22 cellular contexts compared by ENCODE assay signal in the genomic region with DNA sequence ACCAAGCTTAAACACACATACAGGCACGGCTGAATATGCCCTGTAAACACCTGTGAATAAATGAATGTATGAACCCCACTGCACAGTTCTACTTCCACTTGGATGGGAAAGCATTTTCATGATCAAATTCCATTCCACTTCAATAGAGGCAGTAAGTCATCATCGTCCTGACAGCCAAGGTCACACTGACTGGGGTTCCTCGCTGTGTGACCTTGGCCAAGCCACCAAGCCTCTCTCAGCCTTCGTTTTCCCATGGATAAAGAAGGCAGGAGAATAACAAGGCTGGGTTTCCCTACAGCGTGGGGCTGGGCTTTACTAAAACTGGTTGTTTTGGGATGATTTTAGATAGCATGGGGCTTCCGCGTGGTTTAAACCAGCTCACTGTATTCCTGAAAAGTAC.
DNase-seq lines count a peak whose midpoint lies in the region; ATAC-seq, FAIRE-seq and TF ChIP-seq lines count a peak whose summit lies in the region.
"Had no signal": no experiment of that assay in that cellular context is flagged by ENCODE, and none has a peak within 500 bp of the region (broad histone marks: within the 10 kb centered on the region; RNA-seq: fewer than 3 reads in every experiment).

No MANE protein-coding gene starts in this region.

- H3K23ac ChIP-seq in mesenchymal stem cell (ENCODE audit: low read length in 2 of 2), result peak overlapping the region in 1 of 2 experiments; percentile 15

- no peak for ATAC-seq in HG02885 (IDR thresholded peaks at IDR 0.05; ENCODE audit: poor library complexity, unreplicated experiment)
- no peak for ATAC-seq in CD4-positive, alpha-beta T cell (ENCODE audit: poor library complexity)
- ATAC-seq: gastroesophageal sphincter had no signal

- H3K36me3 Mint-ChIP-seq in astrocyte (ENCODE audit: low read depth, unreplicated experiment), result peaks cover 17% of the 10 kb centered on the region
- H3K36me3 Mint-ChIP-seq in CD4-positive, alpha-beta T cell (ENCODE audit: low read depth), result no peaks in the 10 kb centered on the region

- no peak overlapping the region for H2BK120ac ChIP-seq in mesenchymal stem cell (ENCODE audit: low read depth, low read length)

- H3K9ac ChIP-seq in astrocyte (ENCODE audit: low read length) (peak overlapping the region; percentile 66), mesenchymal stem cell (ENCODE audit: low read length) (no peak overlapping the region)
- H3K9ac ChIP-seq: GM23248 had no signal

- H2BK15ac ChIP-seq in mesenchymal stem cell (ENCODE audit: low read depth, poor library complexity, severe bottlenecking), result no peak overlapping the region

- WGBS in mesenchymal stem cell, result 78% methylated on average over 5 of the region's 7 CpGs
- WGBS in spleen, 5 donors, result 70 to 80% (median 76%) methylated on average over 7 of the region's 7 CpGs

- peak overlapping the region in 1 of 2 experiments; percentile 51 for H3K4ac ChIP-seq in mesenchymal stem cell (ENCODE audit: low read depth in 1 of 2, low read length in 2 of 2)

- peaks cover 28% of the 10 kb centered on the region for H3K4me1 Mint-ChIP-seq in astrocyte (ENCODE audit: low read depth, unreplicated experiment)
- H3K4me1 Mint-ChIP-seq in CD4-positive, alpha-beta T cell (ENCODE audit: low read depth), result no peaks in the 10 kb centered on the region
- H3K4me1 Mint-ChIP-seq: activated CD4-positive, alpha-beta T cell treated with anti-CD3 and anti-CD28 coated beads, Interleukin-2, amount 10 ng/mL, durations not matched to agents 24 days and 14 days had no signal

- H3K27me3 ChIP-seq in astrocyte (ENCODE audit: insufficient read depth, low read length), result no peaks in the 10 kb centered on the region
- H3K27me3 ChIP-seq in mesenchymal stem cell (ENCODE audit: control insufficient read depth in 1 of 2, insufficient read depth in 1 of 2, low read length in 2 of 2), result no peaks in the 10 kb centered on the region
- no peaks in the 10 kb centered on the region for H3K27me3 ChIP-seq in spleen (replicated peaks in 1 of 7)
- no peaks in the 10 kb centered on the region for H3K27me3 ChIP-seq in CD4-positive, alpha-beta T cell (ENCODE audit: control insufficient read depth, insufficient read depth, low read length)
- no peaks in the 10 kb centered on the region for H3K27me3 ChIP-seq in breast epithelium
- H3K27me3 ChIP-seq: esophagus muscularis mucosa, gastroesophageal sphincter had no signal

- H3K4me2 ChIP-seq in astrocyte (ENCODE audit: low read length) (peak overlapping the region; percentile 77), mesenchymal stem cell (ENCODE audit: low read length, poor library complexity, severe bottlenecking) (no peak overlapping the region)

- DNase-seq in activated effector memory CD4-positive, alpha-beta T cell treated with anti-CD3 and anti-CD28 coated beads, Interleukin-2, amount 50 U/mL, for 16 hours, result peak; percentile 19
- DNase-seq in activated effector memory CD4-positive, alpha-beta T cell treated with Interleukin-2 at 50 U/mL for 16 hours, result no peak
- DNase-seq in astrocyte (ENCODE audit: low read depth), result no peak
- DNase-seq in mesenchymal stem cell, result no peak
- DNase-seq in spleen, result no peak
- no peak for DNase-seq in CD4-positive, alpha-beta T cell
- no peak for DNase-seq in breast epithelium (ENCODE audit: low spot score in 2 of 2)
- DNase-seq: activated CD4-positive, alpha-beta T cell treated with anti-CD3 and anti-CD28 coated beads, Interleukin-2, amount 10 ng/mL, durations not matched to agents 24 days and 14 days; caudate nucleus; DMS153; effector CD4-positive, alpha-beta T cell; GDM1; GM23248; NCI-H1417 treated with DMSO at 0.1 percent for 48 hours; nephron progenitor cell; stimulated activated CD8-positive, alpha-beta memory T cell treated with anti-CD3 and anti-CD28 coated beads, Interleukin-4, amount 100 ng/mL, for 48 hours; T-helper 1 cell had no signal

- H3K36me3 ChIP-seq in astrocyte (ENCODE audit: insufficient read depth, low read length), result no peaks in the 10 kb centered on the region
- peaks cover 20 to 42% of the 10 kb centered on the region in 2 experiments for H3K36me3 ChIP-seq in mesenchymal stem cell (ENCODE audit: control insufficient read depth in 1 of 2, insufficient read depth in 2 of 2, low read depth in 1 of 2, low read length in 2 of 2)
- H3K36me3 ChIP-seq in spleen, result peaks cover 0 to 27% (median 0%) of the 10 kb centered on the region in 6 donors
- H3K36me3 ChIP-seq in breast epithelium, result no peaks in the 10 kb centered on the region

- no peak overlapping the region for H3K27ac ChIP-seq in astrocyte (ENCODE audit: low read depth, low read length)
- H3K27ac ChIP-seq in mesenchymal stem cell (ENCODE audit: low read length, poor library complexity, severe bottlenecking), result no peak overlapping the region
- peak overlapping the region in 5 of 8 donors; percentile 5 to 56 (median 34) for H3K27ac ChIP-seq in spleen
- H3K27ac ChIP-seq in CD4-positive, alpha-beta T cell (ENCODE audit: low read depth, low read length), result no peak overlapping the region
- no peak overlapping the region for H3K27ac ChIP-seq in breast epithelium
- H3K27ac ChIP-seq: GM23248, HL-60 had no signal

- TF ChIP-seq CTCF in astrocyte (IDR thresholded peaks at IDR 0.05; ENCODE audit: insufficient read depth, low read depth, low read length) (no peak), spleen (IDR thresholded peaks at IDR 0.05 in 8 of 11, conservative IDR thresholded peaks at IDR 0.05 in 3 of 11) (no peak), breast epithelium (IDR thresholded peaks at IDR 0.05) (no peak)
- TF ChIP-seq CTCF in CD4-positive, alpha-beta T cell (IDR thresholded peaks at IDR 0.05), result no peak

- no peak for FAIRE-seq in astrocyte (lab: Jason Lieb, UNC)
- FAIRE-seq: GM19239 had no signal

- intact Hi-C loops in spleen (cut with DNase I; ENCODE audit: low total_unique reads) (no loop called here), breast epithelium (cut with DNase I; ENCODE audit: low total_unique reads) (no loop called here)
- intact Hi-C loops in CD4-positive, alpha-beta T cell (cut with DNase I, micrococcal nuclease), result no loop called here

- H3K4me3 ChIP-seq in astrocyte (ENCODE audit: insufficient read depth, low read depth, low read length) (no peak overlapping the region), mesenchymal stem cell (ENCODE audit: insufficient read depth in 1 of 2, low read depth in 1 of 2, low read length in 2 of 2) (no peak overlapping the region), spleen (no peak overlapping the region), breast epithelium (no peak overlapping the region)
- H3K4me3 ChIP-seq: gastroesophageal sphincter, GM23248 had no signal

- no peak overlapping the region for H3K14ac ChIP-seq in mesenchymal stem cell (ENCODE audit: low read length in 2 of 2)

- no peak overlapping the region for H2AK5ac ChIP-seq in mesenchymal stem cell (ENCODE audit: low read length, severe bottlenecking)

- H3K79me2 ChIP-seq in astrocyte (ENCODE audit: insufficient read depth, low read length), result no peaks in the 10 kb centered on the region

- H3K27me3 Mint-ChIP-seq in astrocyte (ENCODE audit: low read depth, unreplicated experiment), result peaks cover 3% of the 10 kb centered on the region
- H3K27me3 Mint-ChIP-seq in CD4-positive, alpha-beta T cell, result no peaks in the 10 kb centered on the region

- no peaks in the 10 kb centered on the region for H3K9me3 ChIP-seq in astrocyte (ENCODE audit: insufficient read depth, low read depth, low read length)
- H3K9me3 ChIP-seq in mesenchymal stem cell (ENCODE audit: control insufficient read depth, low read length), result no peaks in the 10 kb centered on the region
- H3K9me3 ChIP-seq in spleen, result no peaks in the 10 kb centered on the region
- no peaks in the 10 kb centered on the region for H3K9me3 ChIP-seq in CD4-positive, alpha-beta T cell (ENCODE audit: control insufficient read depth, low read length)
- no peaks in the 10 kb centered on the region for H3K9me3 ChIP-seq in breast epithelium
- H3K9me3 ChIP-seq: esophagus muscularis mucosa, gastroesophageal sphincter had no signal

- no peak overlapping the region for H2BK5ac ChIP-seq in mesenchymal stem cell (ENCODE audit: low read depth, low read length, poor library complexity, severe bottlenecking)

- no peak overlapping the region for H4K8ac ChIP-seq in mesenchymal stem cell (ENCODE audit: low read length)

- H2AFZ ChIP-seq in astrocyte (ENCODE audit: low read depth, low read length), result no peak overlapping the region
- no peak overlapping the region for H2AFZ ChIP-seq in mesenchymal stem cell (ENCODE audit: low read depth, low read length)
- H2AFZ ChIP-seq: GM23248 had no signal

- no peak overlapping the region for H3K4me3 Mint-ChIP-seq in astrocyte (ENCODE audit: unreplicated experiment)
- no peak overlapping the region for H3K4me3 Mint-ChIP-seq in CD4-positive, alpha-beta T cell
- H3K4me3 Mint-ChIP-seq: activated CD4-positive, alpha-beta T cell treated with anti-CD3 and anti-CD28 coated beads, Interleukin-2, amount 10 ng/mL, durations not matched to agents 24 days and 14 days; nephron progenitor cell had no signal

- H3K18ac ChIP-seq in mesenchymal stem cell (ENCODE audit: low read depth in 1 of 2, low read length in 2 of 2), result peak overlapping the region; percentile 23 to 58

- H2BK12ac ChIP-seq in mesenchymal stem cell (ENCODE audit: low read length in 2 of 2), result peak overlapping the region; percentile 49 to 61

- CTCF ChIA-PET in CD4-positive, alpha-beta T cell (lab: Charles Lee), result no interaction called here

- no peak overlapping the region for H3K27ac Mint-ChIP-seq in astrocyte (ENCODE audit: unreplicated experiment)
- no peak overlapping the region for H3K27ac Mint-ChIP-seq in CD4-positive, alpha-beta T cell
- H3K27ac Mint-ChIP-seq: activated CD4-positive, alpha-beta T cell treated with anti-CD3 and anti-CD28 coated beads, Interleukin-2, amount 10 ng/mL, durations not matched to agents 24 days and 14 days had no signal

- peaks cover 22% of the 10 kb centered on the region for H3K79me1 ChIP-seq in mesenchymal stem cell (replicated peaks; ENCODE audit: low read length, poor library complexity, severe bottlenecking)

- no peak overlapping the region for H4K91ac ChIP-seq in mesenchymal stem cell (ENCODE audit: low read length)

- H3K4me1 ChIP-seq in astrocyte (ENCODE audit: insufficient read depth, low read length) (peaks cover 42% of the 10 kb centered on the region), mesenchymal stem cell (ENCODE audit: control insufficient read depth, insufficient read depth, low read depth, low read length) (peaks cover 24% of the 10 kb centered on the region), spleen (peaks cover 6 to 28% (median 22%) of the 10 kb centered on the region in 6 donors), breast epithelium (peaks cover 0 to 3% of the 10 kb centered on the region in 2 donors)

- no peaks in the 10 kb centered on the region for H3K9me3 Mint-ChIP-seq in astrocyte (ENCODE audit: unreplicated experiment)
- no peaks in the 10 kb centered on the region for H3K9me3 Mint-ChIP-seq in CD4-positive, alpha-beta T cell
- H3K9me3 Mint-ChIP-seq: activated CD4-positive, alpha-beta T cell treated with anti-CD3 and anti-CD28 coated beads, Interleukin-2, amount 10 ng/mL, durations not matched to agents 24 days and 14 days; nephron progenitor cell had no signal

- H4K20me1 ChIP-seq in astrocyte (ENCODE audit: insufficient read depth, low read length), result peaks cover 31% of the 10 kb centered on the region

- TF ChIP-seq POLR2A in spleen (IDR thresholded peaks at IDR 0.05) (no peak), breast epithelium (IDR thresholded peaks at IDR 0.05) (no peak)

- POLR2A ChIA-PET in CD4-positive, alpha-beta T cell (lab: Charles Lee), result no interaction called here

Comparison
In these comparisons a context has a peak if more than half of its experiments do, and no peak if none do; other contexts are left out.
1. H3K27ac ChIP-seq: peak in spleen (5 of 8); none in astrocyte (single experiment), mesenchymal stem cell (single experiment), CD4-positive, alpha-beta T cell (single experiment) and breast epithelium (0 of 2).